Comparison of ENCODE assay signal across 15 cellular contexts in genomic region chr7:78691584-78691983, GRCh38.
"Had no signal": no experiment of that assay in that cellular context is flagged by ENCODE, and none has a peak within 500 bp of the region (broad histone marks: within the 10 kb centered on the region; RNA-seq: fewer than 3 reads in every experiment).

No MANE protein-coding gene starts in this region.

- H3K27ac Mint-ChIP-seq: activated CD8-positive, alpha-beta T cell treated with anti-CD3 and anti-CD28 coated beads for 36 hours; mesothelial cell of epicardium; stimulated activated naive CD8-positive, alpha-beta T cell treated with anti-CD3 and anti-CD28 coated beads, Interleukin-15, Interleukin-2, amounts not matched to agents 100 ng/mL and 50 ng/mL, for 24 hours had no signal

- H3K9me3 Mint-ChIP-seq: activated CD8-positive, alpha-beta T cell treated with anti-CD3 and anti-CD28 coated beads for 36 hours; activated T-cell treated with anti-CD3 and anti-CD28 coated beads, Interleukin-2, amount 50 U/mL, for 4 hours; mesothelial cell of epicardium; neural crest cell; stimulated activated naive CD8-positive, alpha-beta T cell treated with anti-CD3 and anti-CD28 coated beads, Interleukin-15, Interleukin-2, amounts not matched to agents 100 ng/mL and 50 ng/mL, for 24 hours had no signal

- H3K4me1 ChIP-seq: gastroesophageal sphincter, lower lobe of right lung, spleen, suprapubic skin had no signal

- H3K27ac ChIP-seq: gastroesophageal sphincter, lower lobe of right lung, spleen, suprapubic skin had no signal

- H3K4me3 Mint-ChIP-seq: activated CD8-positive, alpha-beta T cell treated with anti-CD3 and anti-CD28 coated beads for 36 hours; activated T-cell treated with anti-CD3 and anti-CD28 coated beads, Interleukin-2, amount 50 U/mL, for 4 hours; mesothelial cell of epicardium; neural crest cell; stimulated activated naive CD8-positive, alpha-beta T cell treated with anti-CD3 and anti-CD28 coated beads, Interleukin-15, Interleukin-2, amounts not matched to agents 100 ng/mL and 50 ng/mL, for 24 hours had no signal

- H3K9me3 ChIP-seq: gastroesophageal sphincter, lower lobe of right lung, spleen, suprapubic skin had no signal

- H3K4me3 ChIP-seq: gastroesophageal sphincter, lower lobe of right lung, spleen, suprapubic skin had no signal

- DNase-seq: activated CD4-positive, alpha-beta T cell treated with anti-CD3 and anti-CD28 coated beads for 4 hours; activated CD8-positive, alpha-beta T cell treated with anti-CD3 and anti-CD28 coated beads for 36 hours; activated effector memory CD4-positive, alpha-beta T cell treated with Interleukin-2 at 50 U/mL for 16 hours; activated naive CD4-positive, alpha-beta T cell treated with anti-CD3 and anti-CD28 coated beads, Interleukin-2, amount 50 U/mL, for 16 hours; activated T-cell treated with anti-CD3 and anti-CD28 coated beads, Interleukin-2, amount 50 U/mL, for 4 hours; left colon; lower lobe of right lung; spleen; trophoblast cell had no signal

- H3K36me3 ChIP-seq: gastroesophageal sphincter, lower lobe of right lung, spleen, suprapubic skin had no signal

- H3K27me3 Mint-ChIP-seq: activated CD8-positive, alpha-beta T cell treated with anti-CD3 and anti-CD28 coated beads for 36 hours; stimulated activated naive CD8-positive, alpha-beta T cell treated with anti-CD3 and anti-CD28 coated beads, Interleukin-15, Interleukin-2, amounts not matched to agents 100 ng/mL and 50 ng/mL, for 24 hours had no signal

- H3K27me3 ChIP-seq: gastroesophageal sphincter, spleen, suprapubic skin had no signal

- ATAC-seq: activated CD8-positive, alpha-beta T cell treated with anti-CD3 and anti-CD28 coated beads for 36 hours; activated T-cell treated with anti-CD3 and anti-CD28 coated beads, Interleukin-2, amount 50 U/mL, for 4 hours; gastroesophageal sphincter; left colon; lower lobe of right lung; sciatic nerve had no signal

- H3K36me3 Mint-ChIP-seq: mesothelial cell of epicardium had no signal
